ENCODE assay signal across 24 cellular contexts in genomic region chr11:38339835-38340440, GRCh38.
"Had no signal": no experiment of that assay in that cellular context is flagged by ENCODE, and none has a peak within 500 bp of the region (broad histone marks: within the 10 kb centered on the region; RNA-seq: fewer than 3 reads in every experiment).

No MANE protein-coding gene starts in this region.

- H3K79me2 ChIP-seq: parathyroid adenoma had no signal

- DNase-seq: nephron progenitor cell; occipital lobe; ovary; posterior cingulate gyrus; psoas muscle; right cardiac atrium; right lobe of liver; sigmoid colon; small intestine; stimulated activated CD4-positive, alpha-beta T cell treated with anti-CD3 and anti-CD28 coated beads, Interleukin-15, amount 100 ng/mL, for 24 hours; stimulated activated CD4-positive, alpha-beta T cell treated with anti-CD3 and anti-CD28 coated beads, Interleukin-2, amount 100 ng/mL, for 24 hours; stimulated activated CD4-positive, alpha-beta T cell treated with anti-CD3 and anti-CD28 coated beads, Interleukin-2, amount 100 ng/mL, for 48 hours; stimulated activated CD4-positive, alpha-beta T cell treated with anti-CD3 and anti-CD28 coated beads, Interleukin-4, amount 100 ng/mL, for 24 hours; stimulated activated naive B cell treated with anti-CD40 and anti-IgM and Interleukin-4, amounts not matched to agents 10 μg/mL and 1 μg/mL and 100 μg/mL, for 72 hours; stimulated activated naive CD4-positive, alpha-beta T cell treated with Interleukin-2 at 50 U/mL for 16 hours; stomach; thyroid gland; trophoblast cell; upper lobe of left lung had no signal

- H3K9me3 ChIP-seq: ovary, psoas muscle, right lobe of liver, thoracic aorta, thyroid gland, upper lobe of left lung, vagina had no signal

- H3K36me3 ChIP-seq: neural progenitor cell, ovary, right lobe of liver, sigmoid colon, stomach, thoracic aorta, thyroid gland, tibial nerve, upper lobe of left lung, vagina had no signal

- H3K9ac ChIP-seq: neural progenitor cell, parathyroid adenoma had no signal

- H3K4me3 ChIP-seq: neural progenitor cell, ovary, psoas muscle, right lobe of liver, sigmoid colon, stomach, thoracic aorta, thyroid gland, tibial nerve, upper lobe of left lung, vagina had no signal

- H3K27ac ChIP-seq: neural progenitor cell, ovary, parathyroid adenoma, psoas muscle, right lobe of liver, sigmoid colon, stomach, thoracic aorta, thyroid gland, tibial nerve, upper lobe of left lung, vagina had no signal

- H2AFZ ChIP-seq: neural progenitor cell, parathyroid adenoma had no signal

- H3K27me3 ChIP-seq: neural progenitor cell, ovary, right lobe of liver, sigmoid colon, stomach, thyroid gland, tibial nerve, upper lobe of left lung, vagina had no signal

- H3K4me2 ChIP-seq: neural progenitor cell had no signal

- H3K4me1 ChIP-seq: neural progenitor cell, parathyroid adenoma, psoas muscle, right lobe of liver, sigmoid colon, stomach, thyroid gland, tibial nerve, upper lobe of left lung, vagina had no signal
